8 cellular contexts compared by ENCODE assay signal in genomic region chr16:1333149-1333812, GRCh38. TPM values are rescaled to one million over a fixed set of nuclear protein-coding genes. Genes with fewer than 3 reads are reported as not detected.
A peak's percentile ranks its signal among the peaks of the same experiment; 100 is the strongest.
DNase-seq lines count a peak whose midpoint lies in the region; ATAC-seq and TF ChIP-seq lines count a peak whose summit lies in the region.

TSS of gene BAIAP3 (plus strand) at chr16:1333645. CDS start at chr16:1338550, 4,905 bp downstream.

- no peak for TF ChIP-seq CTCF in endodermal cell (conservative IDR thresholded peaks at IDR 0.05)

- no peaks in the 10 kb centered on the region for H3K9me3 Mint-ChIP-seq in activated CD4-positive, alpha-beta T cell treated with anti-CD3 and anti-CD28 coated beads, Interleukin-2, amount 10 ng/mL, durations not matched to agents 24 days and 14 days
- peaks cover 2% of the 10 kb centered on the region for H3K9me3 Mint-ChIP-seq in endodermal cell
- H3K9me3 Mint-ChIP-seq in natural killer cell treated with Interleukin-12 subunit alpha and Interleukin-12 subunit beta and Interleukin-15 and Interleukin-18, amount 100 ng/mL, for 72 hours, result no peaks in the 10 kb centered on the region

- H3K36me3 ChIP-seq in endodermal cell (ENCODE audit: control insufficient read depth, insufficient read depth, low read length), result no peaks in the 10 kb centered on the region
- no peaks in the 10 kb centered on the region for H3K36me3 ChIP-seq in SJCRH30

- no peaks in the 10 kb centered on the region for H3K9me3 ChIP-seq in endodermal cell (ENCODE audit: control insufficient read depth, low read length)
- H3K9me3 ChIP-seq in SJCRH30 (replicated peaks), result no peaks in the 10 kb centered on the region

- intact Hi-C loops in activated CD4-positive, alpha-beta T cell treated with anti-CD3 and anti-CD28 coated beads, Interleukin-2, amount 10 ng/mL, durations not matched to agents 24 days and 14 days (cut with micrococcal nuclease), result loop anchor here (1.0 kb wide), 1 partner anchor 24 kb away; the partner anchor contains the start of gene UBE2I

- peak within 1 kb of the TSS; percentile 69 for H3K4me3 Mint-ChIP-seq in activated CD4-positive, alpha-beta T cell treated with anti-CD3 and anti-CD28 coated beads, Interleukin-2, amount 10 ng/mL, durations not matched to agents 24 days and 14 days
- H3K4me3 Mint-ChIP-seq in endodermal cell, result peak within 1 kb of the TSS; percentile 60
- peak within 1 kb of the TSS; percentile 69 for H3K4me3 Mint-ChIP-seq in natural killer cell treated with Interleukin-12 subunit alpha and Interleukin-12 subunit beta and Interleukin-15 and Interleukin-18, amount 100 ng/mL, for 72 hours

- no peaks in the 10 kb centered on the region for H3K36me3 Mint-ChIP-seq in activated CD4-positive, alpha-beta T cell treated with anti-CD3 and anti-CD28 coated beads, Interleukin-2, amount 10 ng/mL, durations not matched to agents 24 days and 14 days (ENCODE audit: low read depth)
- no peaks in the 10 kb centered on the region for H3K36me3 Mint-ChIP-seq in endodermal cell (ENCODE audit: low read depth)
- no peaks in the 10 kb centered on the region for H3K36me3 Mint-ChIP-seq in natural killer cell treated with Interleukin-12 subunit alpha and Interleukin-12 subunit beta and Interleukin-15 and Interleukin-18, amount 100 ng/mL, for 72 hours

- peaks cover 28% of the 10 kb centered on the region for H3K27me3 Mint-ChIP-seq in activated CD4-positive, alpha-beta T cell treated with anti-CD3 and anti-CD28 coated beads, Interleukin-2, amount 10 ng/mL, durations not matched to agents 24 days and 14 days
- H3K27me3 Mint-ChIP-seq in endodermal cell (ENCODE audit: insufficient read depth), result peaks cover 34% of the 10 kb centered on the region
- H3K27me3 Mint-ChIP-seq in natural killer cell treated with Interleukin-12 subunit alpha and Interleukin-12 subunit beta and Interleukin-15 and Interleukin-18, amount 100 ng/mL, for 72 hours, result peaks cover 0 to 2% of the 10 kb centered on the region in 2 donors

- H3K4me1 Mint-ChIP-seq in activated CD4-positive, alpha-beta T cell treated with anti-CD3 and anti-CD28 coated beads, Interleukin-2, amount 10 ng/mL, durations not matched to agents 24 days and 14 days, result peaks cover 10% of the 10 kb centered on the region
- H3K4me1 Mint-ChIP-seq in endodermal cell, result peaks cover 10% of the 10 kb centered on the region
- peaks cover 0 to 8% of the 10 kb centered on the region in 2 donors for H3K4me1 Mint-ChIP-seq in natural killer cell treated with Interleukin-12 subunit alpha and Interleukin-12 subunit beta and Interleukin-15 and Interleukin-18, amount 100 ng/mL, for 72 hours (ENCODE audit: low read depth in 2 of 2)

- peak; percentile 15 for DNase-seq in NCI-H2171 (lab: John Stamatoyannopoulos, UW)
- DNase-seq in NCI-H2171 treated with DMSO at 0.1 percent for 48 hours (lab: John Stamatoyannopoulos, UW), result no peak
- DNase-seq in activated CD4-positive, alpha-beta T cell treated with anti-CD3 and anti-CD28 coated beads, Interleukin-2, amount 10 ng/mL, durations not matched to agents 24 days and 14 days, result peak; percentile 87
- DNase-seq in endodermal cell, result peak; percentile 87
- no peak for DNase-seq in natural killer cell treated with Interleukin-12 subunit alpha and Interleukin-12 subunit beta and Interleukin-15 and Interleukin-18, amount 100 ng/mL, for 72 hours (ENCODE audit: low spot score)
- DNase-seq in SJCRH30, result no peak

- peaks cover 45% of the 10 kb centered on the region for H3K27me3 ChIP-seq in endodermal cell (ENCODE audit: control insufficient read depth, insufficient read depth, low read length, poor library complexity, severe bottlenecking)
- peaks cover 21% of the 10 kb centered on the region for H3K27me3 ChIP-seq in SJCRH30

- 3 to 9% methylated on average over 19 to 83 of the region's 83 CpGs for WGBS in endodermal cell (ENCODE audit: insufficient coverage in 1 of 2, insufficient read length in 1 of 2), 2 experiments

- ATAC-seq in natural killer cell treated with Interleukin-12 subunit alpha and Interleukin-12 subunit beta and Interleukin-15 and Interleukin-18, amount 100 ng/mL, for 72 hours, result peak; percentile 81 to 88
- ATAC-seq in HG02642 (IDR thresholded peaks at IDR 0.05; ENCODE audit: poor library complexity, unreplicated experiment) (no peak), HG02623 (IDR thresholded peaks at IDR 0.05; ENCODE audit: unreplicated experiment) (no peak)

- peak within 1 kb of the TSS; percentile 69 for H3K9ac ChIP-seq in endodermal cell (ENCODE audit: extremely low read depth, low read length, poor library complexity, severe bottlenecking)

- no peak within 1 kb of the TSS for H3K27ac ChIP-seq in endodermal cell (ENCODE audit: low read depth, low read length)
- no peak within 1 kb of the TSS for H3K27ac ChIP-seq in SJCRH30

- H3K27ac Mint-ChIP-seq in activated CD4-positive, alpha-beta T cell treated with anti-CD3 and anti-CD28 coated beads, Interleukin-2, amount 10 ng/mL, durations not matched to agents 24 days and 14 days, result no peak within 1 kb of the TSS
- H3K27ac Mint-ChIP-seq in endodermal cell, result peak within 1 kb of the TSS; percentile 52
- no peak within 1 kb of the TSS for H3K27ac Mint-ChIP-seq in natural killer cell treated with Interleukin-12 subunit alpha and Interleukin-12 subunit beta and Interleukin-15 and Interleukin-18, amount 100 ng/mL, for 72 hours

- H3K4me1 ChIP-seq in endodermal cell (ENCODE audit: control insufficient read depth, insufficient read depth, low read length) (peaks cover 11% of the 10 kb centered on the region), SJCRH30 (peaks cover 13% of the 10 kb centered on the region)

- H3K4me3 ChIP-seq in endodermal cell (ENCODE audit: low read length) (no peak within 1 kb of the TSS), SJCRH30 (no peak within 1 kb of the TSS)

RNA-seq across cellular contexts. Expression of gene BAIAP3, which starts in this region (rescaled TPM):
- total RNA-seq in activated CD4-positive, alpha-beta T cell treated with anti-CD3 and anti-CD28 coated beads, Interleukin-2, amount 10 ng/mL, durations not matched to agents 24 days and 14 days, result 0.30 TPM in 1 of 2 replicates, not detected in the other
- 10 to 100 TPM; 25.0 to 43.5 TPM for total RNA-seq in endodermal cell
- polyA plus RNA-seq in endodermal cell (2013, experiment 1 of 2), result 21.8 TPM
- 19.6 TPM for polyA plus RNA-seq in endodermal cell (2013, experiment 2 of 2)
- total RNA-seq in natural killer cell treated with Interleukin-12 subunit alpha and Interleukin-12 subunit beta and Interleukin-15 and Interleukin-18, amount 100 ng/mL, for 72 hours, result under 1 TPM; 0.17 to 0.31 TPM
- 0.13 and 0.34 TPM in 2 replicates for total RNA-seq in SJCRH30 (2014; rRNA removed; shearing (Covaris generic))

Comparison
In these comparisons a context has a peak if more than half of its experiments do, and no peak if none do; other contexts are left out.
1. RNA of gene BAIAP3 (total RNA-seq): 25.0 to 43.5 TPM in endodermal cell; 0.13 to 0.34 TPM in SJCRH30, 0.17 to 0.31 TPM in natural killer cell treated with Interleukin-12 subunit alpha and Interleukin-12 subunit beta and Interleukin-15 and Interleukin-18, amount 100 ng/mL, for 72 hours and 0.30 TPM in activated CD4-positive, alpha-beta T cell treated with anti-CD3 and anti-CD28 coated beads, Interleukin-2, amount 10 ng/mL, durations not matched to agents 24 days and 14 days; every median in the first group is over 10 times any median in the second.
2. DNase-seq: peak in NCI-H2171 (single experiment) and endodermal cell (single experiment); none in NCI-H2171 treated with DMSO at 0.1 percent for 48 hours (single experiment), natural killer cell treated with Interleukin-12 subunit alpha and Interleukin-12 subunit beta and Interleukin-15 and Interleukin-18, amount 100 ng/mL, for 72 hours (single experiment) and SJCRH30 (0 of 2).
3. Peak in DNase-seq in activated CD4-positive, alpha-beta T cell treated with anti-CD3 and anti-CD28 coated beads, Interleukin-2, amount 10 ng/mL, durations not matched to agents 24 days and 14 days; RNA of the gene not detected or under 1 TPM.
4. Peak in ATAC-seq in natural killer cell treated with Interleukin-12 subunit alpha and Interleukin-12 subunit beta and Interleukin-15 and Interleukin-18, amount 100 ng/mL, for 72 hours; RNA of the gene not detected or under 1 TPM.
5. Peak in every context shown above with its lines, with median percentiles within 50 percentile points of each other: H3K4me3 Mint-ChIP-seq.